ENCODE assay signal across 16 cellular contexts in genomic region chr7:240128-240676, GRCh38. TPM values are rescaled to one million over a fixed set of nuclear protein-coding genes. Genes with fewer than 3 reads are reported as not detected.
"Had no signal": no experiment of that assay in that cellular context is flagged by ENCODE, and none has a peak within 500 bp of the region (broad histone marks: within the 10 kb centered on the region; RNA-seq: fewer than 3 reads in every experiment).

No MANE protein-coding gene starts in this region.

- H3K9ac ChIP-seq: parathyroid adenoma had no signal

- H3K27ac ChIP-seq: cardiac muscle cell, hepatocyte, left lung, parathyroid adenoma had no signal

- H3K27me3 ChIP-seq: cardiac muscle cell, dorsolateral prefrontal cortex, hepatocyte, left lung had no signal

- H3K4me3 ChIP-seq: cardiac muscle cell, dorsolateral prefrontal cortex, hepatocyte, left lung had no signal

- DNase-seq: activated B cell treated with CpG ODN at 0.5 μM for 24 hours; activated CD4-positive, alpha-beta T cell treated with anti-CD3 and anti-CD28 coated beads, Interleukin-2, amount 10 ng/mL, durations not matched to agents 24 days and 14 days; activated naive CD4-positive, alpha-beta T cell treated with Interleukin-2 at 50 U/mL for 16 hours; dorsolateral prefrontal cortex; kidney; left lung; stimulated activated CD4-positive, alpha-beta T cell treated with anti-CD3 and anti-CD28 coated beads, Interleukin-2, amount 100 ng/mL, for 48 hours; stimulated activated naive CD4-positive, alpha-beta T cell; T-helper 2 cell had no signal

- H3K27ac Mint-ChIP-seq: activated B cell treated with CpG ODN at 0.5 μM for 24 hours; activated CD4-positive, alpha-beta T cell treated with anti-CD3 and anti-CD28 coated beads, Interleukin-2, amount 10 ng/mL, durations not matched to agents 24 days and 14 days; activated T-helper 1 cell treated with anti-CD3 and anti-CD28 coated beads, Interleukin-12 subunit alpha, Interleukin-12 subunit beta, Interleukin-2, Interleukin-4 antibody, amounts not matched to agents 30 ng/mL and 10 ng/mL and 1 ng/mL, durations not matched to agents 14 hours and 24 hours and 36 hours had no signal

- H3K4me2 ChIP-seq: hepatocyte had no signal

- H3K9me3 Mint-ChIP-seq: activated B cell treated with CpG ODN at 0.5 μM for 24 hours; activated CD4-positive, alpha-beta T cell treated with anti-CD3 and anti-CD28 coated beads, Interleukin-2, amount 10 ng/mL, durations not matched to agents 24 days and 14 days; activated T-helper 1 cell treated with anti-CD3 and anti-CD28 coated beads, Interleukin-12 subunit alpha, Interleukin-12 subunit beta, Interleukin-2, Interleukin-4 antibody, amounts not matched to agents 30 ng/mL and 10 ng/mL and 1 ng/mL, durations not matched to agents 14 hours and 24 hours and 36 hours had no signal

- H3K4me1 Mint-ChIP-seq: activated B cell treated with CpG ODN at 0.5 μM for 24 hours; activated CD4-positive, alpha-beta T cell treated with anti-CD3 and anti-CD28 coated beads, Interleukin-2, amount 10 ng/mL, durations not matched to agents 24 days and 14 days had no signal

- H3K27me3 Mint-ChIP-seq: activated B cell treated with CpG ODN at 0.5 μM for 24 hours; activated CD4-positive, alpha-beta T cell treated with anti-CD3 and anti-CD28 coated beads, Interleukin-2, amount 10 ng/mL, durations not matched to agents 24 days and 14 days had no signal

- H3K36me3 ChIP-seq: cardiac muscle cell had no signal

- H3K9me3 ChIP-seq: left lung had no signal

- H3K4me3 Mint-ChIP-seq: activated B cell treated with CpG ODN at 0.5 μM for 24 hours; activated CD4-positive, alpha-beta T cell treated with anti-CD3 and anti-CD28 coated beads, Interleukin-2, amount 10 ng/mL, durations not matched to agents 24 days and 14 days; activated T-helper 1 cell treated with anti-CD3 and anti-CD28 coated beads, Interleukin-12 subunit alpha, Interleukin-12 subunit beta, Interleukin-2, Interleukin-4 antibody, amounts not matched to agents 30 ng/mL and 10 ng/mL and 1 ng/mL, durations not matched to agents 14 hours and 24 hours and 36 hours had no signal

RNA-seq across cellular contexts. Expression of gene FOXL3, which starts 49.8 kb away (rescaled TPM):
- total RNA-seq: activated B cell treated with CpG ODN at 0.5 μM for 24 hours; activated CD4-positive, alpha-beta T cell treated with anti-CD3 and anti-CD28 coated beads, Interleukin-2, amount 10 ng/mL, durations not matched to agents 24 days and 14 days; activated CD8-positive, alpha-beta memory T cell treated with anti-CD3 and anti-CD28 coated beads for 36 hours; activated T-helper 1 cell treated with anti-CD3 and anti-CD28 coated beads, Interleukin-12 subunit alpha, Interleukin-12 subunit beta, Interleukin-2, Interleukin-4 antibody, amounts not matched to agents 30 ng/mL and 10 ng/mL and 1 ng/mL, durations not matched to agents 14 hours and 24 hours and 36 hours; astrocyte; cardiac muscle cell; glomerular endothelial cell; hepatocyte; kidney; left lung had no signal
